16 cellular contexts compared by ENCODE assay signal in the genomic region with DNA sequence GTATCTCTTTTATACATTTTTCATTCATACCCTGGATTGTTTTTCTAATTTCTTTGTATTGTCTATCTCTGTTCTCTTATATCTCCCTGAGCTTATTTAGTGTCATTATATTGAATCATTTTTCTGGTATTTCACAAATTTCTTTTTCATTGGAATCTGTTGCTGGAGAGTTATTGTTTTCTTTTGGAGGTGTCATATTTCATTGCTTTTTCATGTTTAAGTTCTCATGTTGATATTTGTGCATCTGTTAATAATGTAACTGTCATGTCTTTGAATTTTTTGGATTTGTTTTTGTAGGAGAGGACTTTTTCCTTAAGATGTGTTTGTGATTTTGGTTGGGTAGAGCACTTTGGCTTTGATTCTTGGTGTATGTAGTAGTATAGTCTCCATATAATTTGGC.
"Had no signal": no experiment of that assay in that cellular context is flagged by ENCODE, and none has a peak within 500 bp of the region (broad histone marks: within the 10 kb centered on the region; RNA-seq: fewer than 3 reads in every experiment).

No MANE protein-coding gene starts in this region.

- H3K4me1 Mint-ChIP-seq: activated CD8-positive, alpha-beta memory T cell treated with anti-CD3 and anti-CD28 coated beads, Interleukin-2, amount 10 ng/mL, durations not matched to agents 7 days and 5 days; nephron had no signal

- H3K27ac Mint-ChIP-seq: activated CD8-positive, alpha-beta memory T cell treated with anti-CD3 and anti-CD28 coated beads, Interleukin-2, amount 10 ng/mL, durations not matched to agents 7 days and 5 days; activated naive CD8-positive, alpha-beta T cell; activated T-cell treated with anti-CD3 and anti-CD28 coated beads, Interleukin-2, amount 50 U/mL, for 24 hours; nephron had no signal

- H3K36me3 ChIP-seq: brain microvascular endothelial cell had no signal

- H3K9me3 ChIP-seq: tibial nerve had no signal

- H3K4me3 Mint-ChIP-seq: activated CD8-positive, alpha-beta memory T cell treated with anti-CD3 and anti-CD28 coated beads, Interleukin-2, amount 10 ng/mL, durations not matched to agents 7 days and 5 days; activated naive CD8-positive, alpha-beta T cell; activated T-cell treated with anti-CD3 and anti-CD28 coated beads, Interleukin-2, amount 50 U/mL, for 24 hours had no signal

- H3K27ac ChIP-seq: brain microvascular endothelial cell, foreskin keratinocyte, parathyroid adenoma, skin epidermis, tibial nerve had no signal

- H3K27me3 Mint-ChIP-seq: activated CD8-positive, alpha-beta memory T cell treated with anti-CD3 and anti-CD28 coated beads, Interleukin-2, amount 10 ng/mL, durations not matched to agents 7 days and 5 days; activated naive CD8-positive, alpha-beta T cell; activated T-cell treated with anti-CD3 and anti-CD28 coated beads, Interleukin-2, amount 50 U/mL, for 24 hours had no signal

- H3K27me3 ChIP-seq: brain microvascular endothelial cell, foreskin keratinocyte, tibial nerve had no signal

- H3K4me3 ChIP-seq: skin epidermis, tibial nerve had no signal

- ATAC-seq: activated CD8-positive, alpha-beta memory T cell treated with anti-CD3 and anti-CD28 coated beads, Interleukin-2, amount 10 ng/mL, durations not matched to agents 7 days and 5 days; foreskin keratinocyte had no signal

- DNase-seq: activated CD4-positive, alpha-beta T cell treated with anti-CD3 and anti-CD28 coated beads for 1 hour; activated CD4-positive, alpha-beta T cell treated with anti-CD3 and anti-CD28 coated beads, Interleukin-2, amount 50 U/mL, for 48 hours; activated CD8-positive, alpha-beta memory T cell treated with anti-CD3 and anti-CD28 coated beads, Interleukin-2, amount 10 ng/mL, durations not matched to agents 7 days and 5 days; activated gamma-delta T cell; activated T-cell treated with anti-CD3 and anti-CD28 coated beads, Interleukin-2, amount 50 U/mL, for 24 hours; amygdala; brain microvascular endothelial cell; foreskin keratinocyte; islet precursor cell; mammary epithelial cell; retina had no signal
